In the genomic region with DNA sequence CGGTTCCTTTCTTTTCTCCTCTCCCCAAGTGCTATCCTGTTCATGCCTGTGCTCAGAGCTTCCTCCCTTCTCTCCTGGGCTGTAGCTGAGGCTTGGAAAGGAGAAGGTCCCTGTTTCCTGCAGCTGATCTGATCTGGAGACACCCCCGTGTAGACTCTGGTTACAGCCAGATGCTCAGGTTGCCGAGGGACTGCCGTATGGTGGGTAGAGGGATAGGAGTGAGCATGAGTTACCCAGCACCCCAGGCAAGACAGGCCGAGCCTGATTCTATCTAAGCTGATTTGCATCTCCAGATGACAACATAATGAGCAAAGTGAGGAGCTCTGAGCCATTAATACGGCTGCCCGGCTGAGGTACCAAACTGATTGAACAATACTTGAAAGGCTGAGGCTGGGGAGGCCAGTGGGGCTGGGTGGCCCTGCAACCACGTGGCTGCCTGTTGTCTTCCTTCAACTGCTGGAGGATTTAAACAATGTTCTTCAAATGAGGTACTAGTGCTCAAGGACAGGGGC, we compare ENCODE assay signal across 10 cellular contexts.
A peak's percentile ranks its signal among the peaks of the same experiment; 100 is the strongest.
DNase-seq lines count a peak whose midpoint lies in the region; ATAC-seq and TF ChIP-seq lines count a peak whose summit lies in the region.
"Had no signal": no experiment of that assay in that cellular context is flagged by ENCODE, and none has a peak within 500 bp of the region (broad histone marks: within the 10 kb centered on the region; RNA-seq: fewer than 3 reads in every experiment).

No MANE protein-coding gene starts in this region.

- intact Hi-C loops in dendritic cell treated with granulocyte-macrophage colony-stimulating factor and Interleukin-4, amounts not matched to agents 40 ng/mL and 50 ng/mL, for 4 days (cut with micrococcal nuclease): no loop called here

- H3K36me3 Mint-ChIP-seq in dendritic cell treated with granulocyte-macrophage colony-stimulating factor and Interleukin-4, amounts not matched to agents 40 ng/mL and 50 ng/mL, for 4 days (ENCODE audit: low read depth): peaks cover 88% of the 10 kb centered on the region
- H3K36me3 Mint-ChIP-seq in osteocyte (ENCODE audit: unreplicated experiment): peaks cover 34% of the 10 kb centered on the region

- TF ChIP-seq CTCF in osteocyte (IDR thresholded peaks at IDR 0.05): no peak

- peaks cover 57% of the 10 kb centered on the region for H3K4me1 Mint-ChIP-seq in dendritic cell treated with granulocyte-macrophage colony-stimulating factor and Interleukin-4, amounts not matched to agents 40 ng/mL and 50 ng/mL, for 4 days (ENCODE audit: low read depth)
- peaks cover 14% of the 10 kb centered on the region for H3K4me1 Mint-ChIP-seq in osteocyte (ENCODE audit: unreplicated experiment)

- no peak for ATAC-seq in GM19023 (IDR thresholded peaks at IDR 0.05; ENCODE audit: unreplicated experiment)

- H3K4me3 Mint-ChIP-seq in dendritic cell treated with granulocyte-macrophage colony-stimulating factor and Interleukin-4, amounts not matched to agents 40 ng/mL and 50 ng/mL, for 4 days: peak overlapping the region; percentile 39
- no peak overlapping the region for H3K4me3 Mint-ChIP-seq in osteocyte (ENCODE audit: unreplicated experiment)

- H3K27me3 Mint-ChIP-seq in dendritic cell treated with granulocyte-macrophage colony-stimulating factor and Interleukin-4, amounts not matched to agents 40 ng/mL and 50 ng/mL, for 4 days: no peaks in the 10 kb centered on the region
- no peaks in the 10 kb centered on the region for H3K27me3 Mint-ChIP-seq in osteocyte (ENCODE audit: unreplicated experiment)

- DNase-seq in ELR (ENCODE audit: low read depth) (peak; percentile 32), NCI-H82 treated with DMSO at 0.1 percent for 48 hours (lab: John Stamatoyannopoulos, UW; ENCODE audit: unreplicated experiment) (peak; percentile 91), osteocyte (ENCODE audit: extremely low spot score, unreplicated experiment) (no peak), NCI-H69 (lab: John Stamatoyannopoulos, UW) (no peak), dermis blood vessel endothelial cell (no peak)
- DNase-seq: activated effector memory CD4-positive, alpha-beta T cell treated with Interleukin-2 at 50 U/mL for 16 hours; GDM1; NCI-H2081 had no signal

- H3K27ac Mint-ChIP-seq in dendritic cell treated with granulocyte-macrophage colony-stimulating factor and Interleukin-4, amounts not matched to agents 40 ng/mL and 50 ng/mL, for 4 days: peak overlapping the region; percentile 38
- peak overlapping the region; percentile 46 for H3K27ac Mint-ChIP-seq in osteocyte (ENCODE audit: unreplicated experiment)

- H3K9me3 Mint-ChIP-seq in dendritic cell treated with granulocyte-macrophage colony-stimulating factor and Interleukin-4, amounts not matched to agents 40 ng/mL and 50 ng/mL, for 4 days: no peaks in the 10 kb centered on the region
- no peaks in the 10 kb centered on the region for H3K9me3 Mint-ChIP-seq in osteocyte (ENCODE audit: unreplicated experiment)

Comparison
In these comparisons a context has a peak if more than half of its experiments do, and no peak if none do; other contexts are left out.
1. DNase-seq: peak in ELR (single experiment) and NCI-H82 treated with DMSO at 0.1 percent for 48 hours (single experiment); none in osteocyte (single experiment), NCI-H69 (single experiment) and dermis blood vessel endothelial cell (single experiment).